31 cellular contexts compared by ENCODE assay signal in the genomic region with DNA sequence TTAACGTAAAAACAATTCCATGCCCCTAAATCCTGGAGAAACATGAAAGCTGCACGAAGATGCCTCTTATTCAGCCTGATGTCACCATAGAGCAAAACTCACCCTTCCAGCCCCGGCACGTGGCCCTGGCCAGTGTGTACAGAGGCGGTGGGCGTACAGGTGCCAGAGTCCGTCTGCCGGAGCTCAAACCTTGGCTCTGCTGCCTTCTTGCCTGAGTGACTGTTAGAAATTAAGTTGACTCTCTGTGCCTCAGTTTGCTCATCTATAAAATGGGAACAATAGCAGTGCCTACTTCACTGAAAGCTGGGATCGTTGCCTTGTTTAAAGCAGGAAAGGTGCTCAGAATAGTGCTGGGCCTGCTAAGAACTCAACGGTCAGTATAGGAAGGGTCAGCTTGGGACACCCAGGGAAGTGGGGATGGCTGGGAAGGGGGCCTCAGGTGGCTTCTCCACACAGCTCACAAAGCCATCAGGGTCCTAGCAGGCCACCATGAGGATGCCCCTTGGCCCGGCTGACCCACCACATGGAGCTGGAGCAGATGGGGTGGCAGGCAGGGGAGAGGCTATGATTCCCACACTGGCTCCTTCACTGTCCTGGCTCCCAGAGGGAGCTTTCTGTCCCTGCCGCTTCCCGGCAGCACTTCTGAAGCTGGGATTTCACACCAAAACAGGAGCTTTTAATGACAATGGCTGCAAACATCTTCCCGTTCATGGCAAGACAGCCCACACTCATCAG.
"Had no signal": no experiment of that assay in that cellular context is flagged by ENCODE, and none has a peak within 500 bp of the region (broad histone marks: within the 10 kb centered on the region; RNA-seq: fewer than 3 reads in every experiment).

No MANE protein-coding gene starts in this region.

- ATAC-seq: activated CD8-positive, alpha-beta T cell treated with anti-CD3 and anti-CD28 coated beads for 36 hours; activated T-cell treated with anti-CD3 and anti-CD28 coated beads, Interleukin-2, amount 50 U/mL, for 4 hours; activated T-helper 17 cell treated with anti-CD3 and anti-CD28 coated beads, Interleukin-2, amount 50 U/mL, for 72 hours; right cardiac atrium; stimulated activated memory B cell treated with anti-CD40 and anti-IgM and Interleukin-4, amounts not matched to agents 10 μg/mL and 1 μg/mL and 100 μg/mL, for 72 hours; stimulated activated naive CD8-positive, alpha-beta T cell treated with anti-CD3 and anti-CD28 coated beads, Interleukin-15, amount 100 ng/mL, for 72 hours had no signal

- FAIRE-seq: colon, endometrium had no signal

- DNase-seq: activated B cell treated with CpG ODN at 0.5 μM for 24 hours; activated CD4-positive, alpha-beta T cell treated with anti-CD3 and anti-CD28 coated beads, Interleukin-2, amount 50 U/mL, for 1 hour; activated CD8-positive, alpha-beta T cell treated with anti-CD3 and anti-CD28 coated beads for 36 hours; activated gamma-delta T cell treated with Interleukin-2 at 50 U/mL for 16 hours; activated naive CD4-positive, alpha-beta T cell treated with anti-CD3 and anti-CD28 coated beads, Interleukin-2, amount 50 U/mL, for 16 hours; activated T-cell treated with anti-CD3 and anti-CD28 coated beads, Interleukin-2, amount 50 U/mL, for 4 hours; amniotic stem cell; dermis blood vessel endothelial cell; effector CD4-positive, alpha-beta T cell; esophagus squamous epithelium; foreskin melanocyte; left ventricle myocardium inferior; occipital lobe; stimulated activated CD4-positive, alpha-beta T cell treated with anti-CD3 and anti-CD28 coated beads, Interleukin-1b, Interleukin-23, amount 100 ng/mL, for 48 hours; stimulated activated CD4-positive, alpha-beta T cell treated with anti-CD3 and anti-CD28 coated beads, Interleukin-4, amount 100 ng/mL, for 4 hours; stimulated activated CD8-positive, alpha-beta memory T cell treated with anti-CD3 and anti-CD28 coated beads, Interleukin-4, amount 100 ng/mL, for 48 hours; stimulated activated naive CD8-positive, alpha-beta T cell treated with anti-CD3 and anti-CD28 coated beads, Interleukin-15, amount 100 ng/mL, for 72 hours; substantia nigra; T-helper 1 cell had no signal

- H3K27ac Mint-ChIP-seq: activated B cell treated with CpG ODN at 0.5 μM for 24 hours; activated CD8-positive, alpha-beta T cell treated with anti-CD3 and anti-CD28 coated beads for 36 hours; activated T-helper 17 cell treated with anti-CD3 and anti-CD28 coated beads, Interleukin-2, amount 50 U/mL, for 72 hours; stimulated activated memory B cell treated with anti-CD40 and anti-IgM and Interleukin-4, amounts not matched to agents 10 μg/mL and 1 μg/mL and 100 μg/mL, for 72 hours; stimulated activated naive CD8-positive, alpha-beta T cell treated with anti-CD3 and anti-CD28 coated beads, Interleukin-15, amount 100 ng/mL, for 72 hours; T-helper 2 cell treated with Interferon-gamma antibody and Interleukin-4, amounts not matched to agents 5 μg/mL and 100 μg/mL, for 36 hours; type B pancreatic cell had no signal

- H3K4me3 Mint-ChIP-seq: activated B cell treated with CpG ODN at 0.5 μM for 24 hours; activated CD8-positive, alpha-beta T cell treated with anti-CD3 and anti-CD28 coated beads for 36 hours; activated T-cell treated with anti-CD3 and anti-CD28 coated beads, Interleukin-2, amount 50 U/mL, for 4 hours; activated T-helper 17 cell treated with anti-CD3 and anti-CD28 coated beads, Interleukin-2, amount 50 U/mL, for 72 hours; central memory CD8-positive, alpha-beta T cell; stimulated activated memory B cell treated with anti-CD40 and anti-IgM and Interleukin-4, amounts not matched to agents 10 μg/mL and 1 μg/mL and 100 μg/mL, for 72 hours; stimulated activated naive CD8-positive, alpha-beta T cell treated with anti-CD3 and anti-CD28 coated beads, Interleukin-15, amount 100 ng/mL, for 72 hours; T-helper 2 cell treated with Interferon-gamma antibody and Interleukin-4, amounts not matched to agents 5 μg/mL and 100 μg/mL, for 36 hours; type B pancreatic cell had no signal

- H3K9me3 Mint-ChIP-seq: activated B cell treated with CpG ODN at 0.5 μM for 24 hours; activated CD8-positive, alpha-beta T cell treated with anti-CD3 and anti-CD28 coated beads for 36 hours; activated T-cell treated with anti-CD3 and anti-CD28 coated beads, Interleukin-2, amount 50 U/mL, for 4 hours; activated T-helper 17 cell treated with anti-CD3 and anti-CD28 coated beads, Interleukin-2, amount 50 U/mL, for 72 hours; central memory CD8-positive, alpha-beta T cell; stimulated activated memory B cell treated with anti-CD40 and anti-IgM and Interleukin-4, amounts not matched to agents 10 μg/mL and 1 μg/mL and 100 μg/mL, for 72 hours; stimulated activated naive CD8-positive, alpha-beta T cell treated with anti-CD3 and anti-CD28 coated beads, Interleukin-15, amount 100 ng/mL, for 72 hours; type B pancreatic cell had no signal

- H3K4me3 ChIP-seq: breast epithelium, esophagus squamous epithelium, left ventricle myocardium inferior, skin epidermis, vagina had no signal

- H3K27ac ChIP-seq: breast epithelium, epithelial cell of prostate, esophagus squamous epithelium, left ventricle myocardium inferior, skin epidermis, vagina had no signal

- H3K36me3 ChIP-seq: breast epithelium, esophagus squamous epithelium, left ventricle myocardium inferior, vagina had no signal

- H3K9me3 ChIP-seq: esophagus squamous epithelium, left ventricle myocardium inferior, vagina had no signal

- H3K36me3 Mint-ChIP-seq: stimulated activated memory B cell treated with anti-CD40 and anti-IgM and Interleukin-4, amounts not matched to agents 10 μg/mL and 1 μg/mL and 100 μg/mL, for 72 hours; type B pancreatic cell had no signal

- H3K4me1 ChIP-seq: breast epithelium, esophagus squamous epithelium, vagina had no signal

- H3K27me3 ChIP-seq: vagina had no signal

- H3K4me1 Mint-ChIP-seq: activated B cell treated with CpG ODN at 0.5 μM for 24 hours; activated T-helper 17 cell treated with anti-CD3 and anti-CD28 coated beads, Interleukin-2, amount 50 U/mL, for 72 hours; central memory CD8-positive, alpha-beta T cell; stimulated activated memory B cell treated with anti-CD40 and anti-IgM and Interleukin-4, amounts not matched to agents 10 μg/mL and 1 μg/mL and 100 μg/mL, for 72 hours; stimulated activated naive CD8-positive, alpha-beta T cell treated with anti-CD3 and anti-CD28 coated beads, Interleukin-15, amount 100 ng/mL, for 72 hours had no signal

- H3K27me3 Mint-ChIP-seq: activated B cell treated with CpG ODN at 0.5 μM for 24 hours had no signal
